In genomic region chr9:2116073-2116472, GRCh38 we compare ENCODE assay signal across 9 cellular contexts.
DNase-seq lines count a peak whose midpoint lies in the region; ATAC-seq and TF ChIP-seq lines count a peak whose summit lies in the region.
"Had no signal": no experiment of that assay in that cellular context is flagged by ENCODE, and none has a peak within 500 bp of the region (broad histone marks: within the 10 kb centered on the region; RNA-seq: fewer than 3 reads in every experiment).

No MANE protein-coding gene starts in this region.

- no peak overlapping the region for H2AFZ ChIP-seq in hepatocyte

- peak; percentile 42 for TF ChIP-seq CTCF in AG04449 (IDR thresholded peaks at IDR 0.05; ENCODE audit: insufficient read depth, low read length, missing control alignments)
- TF ChIP-seq CTCF in GM12874 (IDR thresholded peaks at IDR 0.05; ENCODE audit: insufficient read depth, low read depth, low read length) = peak; percentile 52; the same call in 1 of the 2 replicates
- no peak for TF ChIP-seq CTCF in hepatocyte (IDR thresholded peaks at IDR 0.05; ENCODE audit: poor library complexity)

- H3K9me3 ChIP-seq in hepatocyte (ENCODE audit: low read depth) (no peaks in the 10 kb centered on the region), MG63 (no peaks in the 10 kb centered on the region)
- H3K9me3 ChIP-seq: tibial artery had no signal

- H3K27me3 ChIP-seq in hepatocyte = no peaks in the 10 kb centered on the region
- no peaks in the 10 kb centered on the region for H3K27me3 ChIP-seq in MG63
- H3K27me3 ChIP-seq: tibial artery had no signal

- H3K9me2 ChIP-seq in hepatocyte (replicated peaks; ENCODE audit: insufficient read depth) = no peaks in the 10 kb centered on the region

- DNase-seq in AG04449 (ENCODE audit: low read depth, low spot score) (no peak), SK-MEL-5 (ENCODE audit: low read depth, low spot score) (peak; percentile 72), hepatocyte (ENCODE audit: low spot score) (peak; percentile 14), MG63 (no peak), kidney glomerular epithelial cell (lab: John Stamatoyannopoulos, UW) (no peak), hepatic stellate cell (ENCODE audit: low spot score) (no peak)
- DNase-seq: tibial artery had no signal

- H3K4me2 ChIP-seq in hepatocyte = no peak overlapping the region

- H3K4me3 ChIP-seq in AG04449 (ENCODE audit: low read depth, low read length) (no peak overlapping the region), hepatocyte (no peak overlapping the region), MG63 (no peak overlapping the region)
- H3K4me3 ChIP-seq: tibial artery had no signal

- ATAC-seq in GM21619 (IDR thresholded peaks at IDR 0.05; ENCODE audit: unreplicated experiment) = no peak

- CTCF ChIA-PET in AG04449 (lab: Yijun Ruan, JAX) = interaction anchor here (1.3 to 3.1 kb wide), 3 partner anchors 9 to 31 kb away, joined by 3 to 16 read pairs (median 8); no protein-coding TSS in a partner anchor

- no peaks in the 10 kb centered on the region for H4K20me1 ChIP-seq in hepatocyte (ENCODE audit: insufficient read depth, poor library complexity, severe bottlenecking)

- 87% methylated on average over 3 of the region's 3 CpGs for WGBS in hepatocyte (ENCODE audit: low lambda C conversion rate, missing lambda C conversion rate)

- H3K36me3 ChIP-seq in hepatocyte (replicated peaks; ENCODE audit: insufficient read depth, low read depth) (no peaks in the 10 kb centered on the region), MG63 (peaks cover 5% of the 10 kb centered on the region; the same call in 1 of the 2 replicates)

- POLR2A ChIA-PET in AG04449 (lab: Yijun Ruan, JAX) = no interaction called here

- H3K27ac ChIP-seq in hepatocyte = no peak overlapping the region
- H3K27ac ChIP-seq: tibial artery had no signal

- H3K79me2 ChIP-seq in hepatocyte = no peaks in the 10 kb centered on the region

- in situ Hi-C loops in SK-MEL-5 (cut with HindIII; ENCODE audit: low pct_unique_long_range_greater_than_20kb, low sequenced_read_pairs) = no loop called here

- no peaks in the 10 kb centered on the region for H3K4me1 ChIP-seq in hepatocyte (ENCODE audit: insufficient read depth)

Comparison
In these comparisons a context has a peak if more than half of its experiments do, and no peak if none do; other contexts are left out.
1. DNase-seq: peak in SK-MEL-5 (single experiment) and hepatocyte (single experiment); none in AG04449 (single experiment), MG63 (single experiment), kidney glomerular epithelial cell (single experiment) and hepatic stellate cell (single experiment).